ENCODE assay signal across 8 cellular contexts in the genomic region with DNA sequence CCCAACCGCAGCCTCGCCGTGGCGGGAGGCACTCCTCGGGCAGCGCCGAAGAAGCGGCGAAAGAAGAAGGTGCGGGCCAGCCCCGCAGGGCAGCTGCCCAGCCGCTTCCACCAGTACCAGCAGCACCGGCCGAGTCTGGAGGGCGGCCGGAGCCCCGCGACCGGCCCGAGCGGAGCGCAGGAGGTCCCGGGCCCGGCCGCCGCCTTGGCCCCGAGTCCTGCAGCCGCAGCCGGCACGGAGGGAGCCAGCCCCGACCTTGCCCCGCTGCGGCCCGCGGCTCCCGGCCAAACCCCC. TPM values are rescaled to one million over a fixed set of nuclear protein-coding genes. Genes with fewer than 3 reads are reported as not detected.
DNase-seq lines count a peak whose midpoint lies in the region; ATAC-seq lines count a peak whose summit lies in the region.

No MANE protein-coding gene starts in this region.

- H3K4me1 ChIP-seq in iPS-15b (ENCODE audit: control insufficient read depth, insufficient read depth, low read length) (peaks cover 20% of the 10 kb centered on the region), subcutaneous abdominal adipose tissue (ENCODE audit: control insufficient read depth in 5 of 5, insufficient read depth in 5 of 5, low read length in 5 of 5) (peaks cover 2 to 35% (median 30%) of the 10 kb centered on the region in 5 donors)

- H3K4me1 Mint-ChIP-seq in activated T-helper 2 cell treated with anti-CD3 and anti-CD28 coated beads, Interferon-gamma antibody, Interleukin-2, Interleukin-4, amounts not matched to agents 10 μg/mL and 5 μg/mL and 100 μg/mL, durations not matched to agents 14 hours and 24 hours and 36 hours (ENCODE audit: low read depth), result peaks cover 24% of the 10 kb centered on the region

- peak overlapping the region; percentile 95 for H3K27ac Mint-ChIP-seq in activated T-helper 2 cell treated with anti-CD3 and anti-CD28 coated beads, Interferon-gamma antibody, Interleukin-2, Interleukin-4, amounts not matched to agents 10 μg/mL and 5 μg/mL and 100 μg/mL, durations not matched to agents 14 hours and 24 hours and 36 hours

- H3K9ac ChIP-seq in iPS-15b (ENCODE audit: low read depth, low read length) (peak overlapping the region; percentile 95), subcutaneous abdominal adipose tissue (ENCODE audit: low read length in 5 of 5) (peak overlapping the region; percentile 68 to 100 (median 99))

- ATAC-seq in HG03196 (IDR thresholded peaks at IDR 0.05; ENCODE audit: unreplicated experiment) (peak; percentile 12), left lobe of liver (no peak)

- H3K36me3 ChIP-seq in iPS-15b (ENCODE audit: control insufficient read depth, insufficient read depth, low read length) (no peaks in the 10 kb centered on the region), subcutaneous abdominal adipose tissue (ENCODE audit: control insufficient read depth in 5 of 5, insufficient read depth in 5 of 5, low read length in 5 of 5) (peaks cover 20 to 37% (median 25%) of the 10 kb centered on the region in 5 donors)

- intact Hi-C loops in activated T-helper 2 cell treated with anti-CD3 and anti-CD28 coated beads, Interferon-gamma antibody, Interleukin-2, Interleukin-4, amounts not matched to agents 10 μg/mL and 5 μg/mL and 100 μg/mL, durations not matched to agents 14 hours and 24 hours and 36 hours (cut with micrococcal nuclease), result loop anchor here (2.0 to 5.0 kb wide), 3 partner anchors 99 to 1926 kb away; partner anchors contain the start of genes MAP3K7 and ZNF292

- H3K9me3 Mint-ChIP-seq in activated T-helper 2 cell treated with anti-CD3 and anti-CD28 coated beads, Interferon-gamma antibody, Interleukin-2, Interleukin-4, amounts not matched to agents 10 μg/mL and 5 μg/mL and 100 μg/mL, durations not matched to agents 14 hours and 24 hours and 36 hours, result no peaks in the 10 kb centered on the region

- H3K9me3 ChIP-seq in iPS-15b (ENCODE audit: control insufficient read depth, insufficient read depth, low read length) (no peaks in the 10 kb centered on the region), subcutaneous abdominal adipose tissue (ENCODE audit: control insufficient read depth in 5 of 5, low read length in 5 of 5) (no peaks in the 10 kb centered on the region)

- H3K27me3 ChIP-seq in iPS-15b (ENCODE audit: control insufficient read depth, insufficient read depth, low read length), result no peaks in the 10 kb centered on the region
- H3K27me3 ChIP-seq in subcutaneous abdominal adipose tissue (ENCODE audit: control insufficient read depth in 5 of 5, insufficient read depth in 4 of 5, low read length in 5 of 5), result no peaks in the 10 kb centered on the region

- peak overlapping the region; percentile 100 for H3K27ac ChIP-seq in subcutaneous abdominal adipose tissue (ENCODE audit: low read depth, low read length)

- H3K4me3 Mint-ChIP-seq in activated T-helper 2 cell treated with anti-CD3 and anti-CD28 coated beads, Interferon-gamma antibody, Interleukin-2, Interleukin-4, amounts not matched to agents 10 μg/mL and 5 μg/mL and 100 μg/mL, durations not matched to agents 14 hours and 24 hours and 36 hours (ENCODE audit: low read depth), result peak overlapping the region; percentile 89

- peak overlapping the region; percentile 90 for H3K4me3 ChIP-seq in iPS-15b (ENCODE audit: low read depth, low read length)
- peak overlapping the region in 4 of 5 donors; percentile 91 to 99 (median 98) for H3K4me3 ChIP-seq in subcutaneous abdominal adipose tissue (ENCODE audit: low read depth in 1 of 5, low read length in 5 of 5)

- no peaks in the 10 kb centered on the region for H3K27me3 Mint-ChIP-seq in activated T-helper 2 cell treated with anti-CD3 and anti-CD28 coated beads, Interferon-gamma antibody, Interleukin-2, Interleukin-4, amounts not matched to agents 10 μg/mL and 5 μg/mL and 100 μg/mL, durations not matched to agents 14 hours and 24 hours and 36 hours (ENCODE audit: low read depth)

- H3K36me3 Mint-ChIP-seq in activated T-helper 2 cell treated with anti-CD3 and anti-CD28 coated beads, Interferon-gamma antibody, Interleukin-2, Interleukin-4, amounts not matched to agents 10 μg/mL and 5 μg/mL and 100 μg/mL, durations not matched to agents 14 hours and 24 hours and 36 hours (ENCODE audit: low read depth), result peaks cover 40% of the 10 kb centered on the region

- DNase-seq in DMS53 (lab: John Stamatoyannopoulos, UW) (peak; percentile 73), DMS53 treated with DMSO at 0.1 percent for 48 hours (lab: John Stamatoyannopoulos, UW; ENCODE audit: unreplicated experiment) (no peak), left lobe of liver (ENCODE audit: low spot score) (no peak)
- no peak for DNase-seq in activated T-helper 2 cell treated with anti-CD3 and anti-CD28 coated beads, Interferon-gamma antibody, Interleukin-2, Interleukin-4, amounts not matched to agents 10 μg/mL and 5 μg/mL and 100 μg/mL, durations not matched to agents 14 hours and 24 hours and 36 hours (ENCODE audit: low spot score)
- DNase-seq in activated effector memory CD4-positive, alpha-beta T cell treated with anti-CD3 and anti-CD28 coated beads, Interleukin-2, amount 50 U/mL, for 16 hours, result no peak

RNA-seq across cellular contexts. Expression of gene PNRC1, which starts 0.5 kb away (rescaled TPM):
- 60.7 and 66.0 TPM in 2 replicates for total RNA-seq in activated T-helper 2 cell treated with anti-CD3 and anti-CD28 coated beads, Interferon-gamma antibody, Interleukin-2, Interleukin-4, amounts not matched to agents 10 μg/mL and 5 μg/mL and 100 μg/mL, durations not matched to agents 14 hours and 24 hours and 36 hours
- total RNA-seq in left lobe of liver, result 58.2 TPM

RNA-seq across cellular contexts. Expression of gene SRSF12, which starts 36.8 kb away (rescaled TPM):
- 0.07 and 0.09 TPM in 2 replicates for total RNA-seq in activated T-helper 2 cell treated with anti-CD3 and anti-CD28 coated beads, Interferon-gamma antibody, Interleukin-2, Interleukin-4, amounts not matched to agents 10 μg/mL and 5 μg/mL and 100 μg/mL, durations not matched to agents 14 hours and 24 hours and 36 hours
- total RNA-seq in left lobe of liver, result 0.10 TPM
